ENCODE assay signal across 1 cellular context in genomic region chr4:20292739-20293138, GRCh38.
"Had no signal": no experiment of that assay in that cellular context is flagged by ENCODE, and none has a peak within 500 bp of the region (broad histone marks: within the 10 kb centered on the region; RNA-seq: fewer than 3 reads in every experiment).

No MANE protein-coding gene starts in this region.

- H3K4me3 ChIP-seq: GM12878 had no signal

- ATAC-seq: GM12878 had no signal
